29 cellular contexts compared by ENCODE assay signal in the genomic region with DNA sequence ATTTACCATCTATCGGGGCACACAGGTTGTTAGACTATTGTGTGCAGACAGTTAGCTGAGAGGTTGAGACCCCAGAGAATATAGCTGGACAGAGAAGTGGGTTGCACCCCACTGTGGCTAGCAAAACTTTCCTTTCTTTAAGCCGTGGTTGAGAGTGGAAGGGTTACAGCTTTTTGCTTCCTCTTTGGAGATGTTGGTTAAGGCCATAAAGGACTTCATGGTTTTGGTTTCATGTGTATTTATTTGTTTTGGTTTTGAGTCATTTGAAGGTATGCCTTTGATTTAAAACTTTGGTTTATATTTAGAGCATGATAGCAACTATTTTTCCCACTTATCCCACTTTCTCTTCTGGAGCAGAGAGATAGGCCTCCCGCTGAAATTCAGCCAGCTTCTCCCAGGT.
"Had no signal": no experiment of that assay in that cellular context is flagged by ENCODE, and none has a peak within 500 bp of the region (broad histone marks: within the 10 kb centered on the region; RNA-seq: fewer than 3 reads in every experiment).

No MANE protein-coding gene starts in this region.

- H3K9me3 ChIP-seq: esophagus muscularis mucosa, psoas muscle, sigmoid colon, thyroid gland, upper lobe of right lung had no signal

- H3K4me1 ChIP-seq: breast epithelium, esophagus muscularis mucosa, foreskin keratinocyte, heart left ventricle, parathyroid adenoma, psoas muscle, sigmoid colon, stomach, thyroid gland, upper lobe of right lung had no signal

- H2AFZ ChIP-seq: parathyroid adenoma had no signal

- H3K4me3 ChIP-seq: breast epithelium, esophagus muscularis mucosa, heart left ventricle, psoas muscle, sigmoid colon, stomach, thyroid gland, upper lobe of right lung had no signal

- H3K36me3 ChIP-seq: breast epithelium, esophagus muscularis mucosa, heart left ventricle, sigmoid colon, stomach, thyroid gland, upper lobe of right lung had no signal

- H3K9ac ChIP-seq: parathyroid adenoma had no signal

- H3K79me2 ChIP-seq: parathyroid adenoma had no signal

- ATAC-seq: foreskin keratinocyte; heart left ventricle; naive thymus-derived CD4-positive, alpha-beta T cell; psoas muscle; stimulated activated memory B cell treated with anti-CD40 and anti-IgM and Interleukin-4, amounts not matched to agents 10 μg/mL and 1 μg/mL and 100 μg/mL, for 72 hours; upper lobe of right lung had no signal

- DNase-seq: activated CD4-positive, alpha-beta T cell treated with anti-CD3 and anti-CD28 coated beads for 48 hours; activated CD4-positive, alpha-beta T cell treated with anti-CD3 and anti-CD28 coated beads, Interleukin-2, amount 50 U/mL, for 48 hours; activated CD8-positive, alpha-beta memory T cell treated with anti-CD3 and anti-CD28 coated beads for 24 hours; activated effector memory CD4-positive, alpha-beta T cell treated with Interleukin-2 at 50 U/mL for 16 hours; activated naive CD4-positive, alpha-beta T cell treated with Interleukin-2 at 50 U/mL for 16 hours; anterior cingulate cortex; central memory CD4-positive, alpha-beta T cell; effector CD4-positive, alpha-beta T cell; foreskin keratinocyte; heart left ventricle; hypothalamus; immature natural killer cell; kidney; midbrain; naive thymus-derived CD4-positive, alpha-beta T cell; psoas muscle; sigmoid colon; small intestine; stimulated activated CD4-positive, alpha-beta T cell treated with anti-CD3 and anti-CD28 coated beads, Interleukin-1b, Interleukin-23, amount 100 ng/mL, for 48 hours; stimulated activated CD4-positive, alpha-beta T cell treated with anti-CD3 and anti-CD28 coated beads, Interleukin-4, amount 100 ng/mL, for 4 hours; stimulated activated CD8-positive, alpha-beta memory T cell treated with anti-CD3 and anti-CD28 coated beads, Interleukin-4, amount 100 ng/mL, for 48 hours; stomach; thyroid gland; upper lobe of right lung had no signal

- H3K27ac ChIP-seq: breast epithelium, esophagus muscularis mucosa, foreskin keratinocyte, heart left ventricle, parathyroid adenoma, psoas muscle, sigmoid colon, stomach, thyroid gland, upper lobe of right lung, VCaP had no signal

- H3K27me3 ChIP-seq: esophagus muscularis mucosa, foreskin keratinocyte, heart left ventricle, sigmoid colon, stomach, thyroid gland, upper lobe of right lung had no signal
